ENCODE assay signal across 1 cellular context in the genomic region with DNA sequence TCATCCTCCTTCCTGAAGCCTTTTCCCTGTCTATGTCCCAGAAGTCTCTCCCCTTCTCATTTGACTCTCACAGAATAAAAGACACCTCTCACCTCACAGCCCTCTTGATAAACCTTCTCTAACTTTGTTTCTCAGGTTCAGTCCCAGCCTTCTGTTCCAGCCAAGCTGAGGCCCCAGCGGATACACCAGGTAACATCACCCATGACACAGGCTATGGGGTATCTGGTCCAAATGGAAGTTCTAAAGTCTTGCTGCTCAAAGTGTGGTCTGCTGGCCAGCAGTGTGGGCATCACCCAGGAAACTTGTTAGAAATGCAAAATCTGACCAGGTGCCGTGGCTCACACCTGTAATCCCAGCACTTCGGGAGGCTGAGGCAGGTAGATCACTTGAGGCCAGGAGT.
TF ChIP-seq lines count a peak whose summit lies in the region.

No MANE protein-coding gene starts in this region.

TF ChIP-seq in SK-N-SH, 30 proteins besides CTCF, POLR2A, EP300 and RAD21:
- TF ChIP-seq ZBTB33 (IDR thresholded peaks at IDR 0.05; ENCODE audit: borderline replicate concordance, low read depth) (no peak), ELF1 (IDR thresholded peaks at IDR 0.05) (no peak), NRF1 (IDR thresholded peaks at IDR 0.05; ENCODE audit: low read depth, low read length) (no peak), FOXM1 (IDR thresholded peaks at IDR 0.05; ENCODE audit: low read depth) (no peak), POLR2AphosphoS5 (IDR thresholded peaks at IDR 0.05; ENCODE audit: low read depth, low read length) (no peak), EZH2phosphoT487 (IDR thresholded peaks at IDR 0.05; ENCODE audit: borderline replicate concordance, low read depth) (no peak), MAX (IDR thresholded peaks at IDR 0.05; ENCODE audit: low read depth) (no peak), PBX3 (IDR thresholded peaks at IDR 0.05) (no peak), SIN3A (IDR thresholded peaks at IDR 0.05; ENCODE audit: borderline replicate concordance, low read depth, low read length) (no peak), TEAD4 (IDR thresholded peaks at IDR 0.05; ENCODE audit: borderline replicate concordance, insufficient read depth) (no peak), RFX5 (IDR thresholded peaks at IDR 0.05; ENCODE audit: low read length) (no peak)
